8 cellular contexts compared by ENCODE assay signal in the genomic region with DNA sequence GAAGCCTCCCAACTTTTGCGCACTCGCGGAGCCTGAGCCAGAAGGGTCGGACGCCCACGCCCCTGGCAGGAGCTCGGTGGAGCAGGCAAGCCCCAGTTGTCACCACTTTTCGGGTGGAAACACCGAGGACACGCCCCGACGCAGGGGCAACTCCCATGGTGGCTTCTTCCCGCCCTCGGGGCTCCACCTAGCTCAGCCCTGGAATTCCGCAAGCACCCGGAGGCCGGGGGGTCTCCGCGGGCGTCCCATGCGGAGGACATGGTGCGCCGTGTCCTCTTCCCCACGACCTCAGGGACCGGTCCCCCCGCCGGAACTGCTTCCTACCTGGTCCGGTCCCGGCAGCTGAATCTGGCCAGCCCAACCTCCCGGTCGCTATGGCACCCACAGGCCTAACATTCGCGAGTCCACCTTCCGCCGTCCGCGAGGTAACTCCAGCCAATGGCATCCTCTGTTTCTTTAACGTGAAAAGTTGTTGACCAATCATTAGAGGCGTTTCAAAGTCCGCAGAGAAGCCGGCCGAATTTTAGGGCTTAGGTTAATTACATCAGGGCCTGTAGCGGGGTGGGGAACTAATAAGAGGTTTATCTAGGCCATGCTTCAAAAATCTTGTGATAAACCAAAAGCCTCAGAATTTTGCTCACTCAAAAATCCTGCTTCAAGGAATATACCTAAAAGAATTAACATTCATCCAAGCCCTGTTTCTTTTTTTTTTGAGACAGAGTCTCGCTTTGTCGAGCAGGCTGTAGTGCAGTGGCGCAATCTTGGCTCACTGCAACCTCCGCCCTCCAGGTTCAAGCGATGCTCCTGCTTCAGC. TPM values are rescaled to one million over a fixed set of nuclear protein-coding genes. Genes with fewer than 3 reads are reported as not detected.
DNase-seq lines count a peak whose midpoint lies in the region; ATAC-seq, FAIRE-seq and TF ChIP-seq lines count a peak whose summit lies in the region.

A gene with protein sequence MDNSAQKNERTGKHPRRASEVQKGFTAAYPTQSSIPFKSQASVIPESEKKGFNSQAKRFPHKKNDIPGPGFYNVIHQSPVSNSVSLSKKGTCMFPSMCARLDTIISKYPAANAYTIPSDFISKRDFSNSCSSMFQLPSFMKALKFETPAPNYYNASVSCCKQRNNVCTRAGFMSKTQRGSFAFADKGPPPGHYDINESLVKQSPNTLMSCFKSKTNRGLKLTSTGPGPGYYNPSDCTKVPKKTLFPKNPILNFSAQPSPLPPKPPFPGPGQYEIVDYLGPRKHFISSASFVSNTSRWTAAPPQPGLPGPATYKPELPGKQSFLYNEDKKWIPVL (minus strand): TSS at position 433 of the 814 bp plus-strand sequence. CDS start 12,394 bp downstream, outside the sequence.

- ATAC-seq in natural killer cell (peak; percentile 15 to 52 (median 41)), HG02623 (IDR thresholded peaks at IDR 0.05; ENCODE audit: unreplicated experiment) (no peak)

- no peaks in the 10 kb centered on the region for H3K36me3 ChIP-seq in KMS-11 (ENCODE audit: insufficient read depth)

- intact Hi-C loops in natural killer cell (cut with micrococcal nuclease), result no loop called here

- H4K20me1 ChIP-seq in KMS-11 (ENCODE audit: insufficient read depth), result no peaks in the 10 kb centered on the region

- H3K27me3 ChIP-seq in KMS-11 (ENCODE audit: insufficient read depth, low read depth), result no peaks in the 10 kb centered on the region

- TF ChIP-seq CTCF in KMS-11 (conservative IDR thresholded peaks at IDR 0.05; ENCODE audit: low read depth, low read length) (no peak), natural killer cell (IDR thresholded peaks at IDR 0.05) (no peak)

- H3K36me3 Mint-ChIP-seq in natural killer cell, result no peaks in the 10 kb centered on the region

- H3K27ac Mint-ChIP-seq in natural killer cell, result peak within 1 kb of the TSS in 1 of 2 donors; percentile 87

- peak within 1 kb of the TSS; percentile 72 for H3K4me2 ChIP-seq in KMS-11

- DNase-seq in SHP77 (lab: John Stamatoyannopoulos, UW) (peak; percentile 91 to 96), activated gamma-delta T cell (lab: John Stamatoyannopoulos, UW) (peak; percentile 23), fibroblast of the conjunctiva (ENCODE audit: low read depth) (peak; percentile 65), natural killer cell (peak; percentile 61)
- peak; percentile 72 for DNase-seq in stimulated activated naive CD4-positive, alpha-beta T cell treated with Interleukin-2 at 50 U/mL for 16 hours (lab: John Stamatoyannopoulos, UW)

- H3K4me1 ChIP-seq in KMS-11 (ENCODE audit: low read depth, poor library complexity, severe bottlenecking), result peaks cover 26% of the 10 kb centered on the region

- H3K9me3 Mint-ChIP-seq in natural killer cell, result no peaks in the 10 kb centered on the region

- H3K27me3 Mint-ChIP-seq in natural killer cell (ENCODE audit: low read depth in 2 of 2), result peaks cover 0 to 9% of the 10 kb centered on the region in 2 donors

- H3K4me3 Mint-ChIP-seq in natural killer cell, result peak within 1 kb of the TSS; percentile 88

- peaks cover 43 to 46% of the 10 kb centered on the region in 2 donors for H3K4me1 Mint-ChIP-seq in natural killer cell

- 0 out of 2 replicates have a peak, but pooled peaks cover 5% of the 10 kb centered on the region for H3K79me2 ChIP-seq in KMS-11 (ENCODE audit: insufficient read depth, low read depth)

- peak; percentile 96 for FAIRE-seq in G401.6 (lab: Jason Lieb, UNC)

- peak within 1 kb of the TSS; percentile 57 for H3K9ac ChIP-seq in KMS-11

- H3K27ac ChIP-seq in KMS-11, result peak within 1 kb of the TSS; percentile 32; the same call in 1 of the 2 replicates

- no peak within 1 kb of the TSS for H3K4me3 ChIP-seq in KMS-11 (IDR thresholded peaks at IDR 0.05; ENCODE audit: insufficient read depth, low read depth, low read length)

- H2AFZ ChIP-seq in KMS-11 (ENCODE audit: low read depth), result peak within 1 kb of the TSS; percentile 85

RNA-seq across cellular contexts. Expression of the gene that starts here (rescaled TPM):
- 1 to 10 TPM in 2 of 3 donors, under 1 TPM in 1; 0.87 to 1.7 (median 1.1) TPM for total RNA-seq in natural killer cell

Comparison
In these comparisons a context has a peak if more than half of its experiments do, and no peak if none do; other contexts are left out.
1. DNase-seq: peak in every context shown above with its lines; median percentile 94 in SHP77; 72 in stimulated activated naive CD4-positive, alpha-beta T cell treated with Interleukin-2 at 50 U/mL for 16 hours; 65 in fibroblast of the conjunctiva; 61 in natural killer cell; 23 in activated gamma-delta T cell.